In genomic region chr20:4569092-4569491, GRCh38 we compare ENCODE assay signal across 18 cellular contexts.
DNase-seq lines count a peak whose midpoint lies in the region; ATAC-seq, FAIRE-seq and TF ChIP-seq lines count a peak whose summit lies in the region.
"Had no signal": no experiment of that assay in that cellular context is flagged by ENCODE, and none has a peak within 500 bp of the region (broad histone marks: within the 10 kb centered on the region; RNA-seq: fewer than 3 reads in every experiment).

No MANE protein-coding gene starts in this region.

- no peaks in the 10 kb centered on the region for H3K27me3 ChIP-seq in BE2C
- H3K27me3 ChIP-seq in GM06990 (replicated peaks; ENCODE audit: control insufficient read depth, insufficient read depth, low read length) = no peaks in the 10 kb centered on the region; the same call in 1 of the 2 replicates
- peaks cover 25% of the 10 kb centered on the region for H3K27me3 ChIP-seq in OCI-LY3 (ENCODE audit: low read depth, low read length)
- no peaks in the 10 kb centered on the region for H3K27me3 ChIP-seq in pancreas
- H3K27me3 ChIP-seq: ovary had no signal

- H3K4me2 ChIP-seq in OCI-LY3 (ENCODE audit: low read length) = no peak overlapping the region

- H2AFZ ChIP-seq in OCI-LY3 (ENCODE audit: low read depth, low read length) = no peak overlapping the region

- TF ChIP-seq CTCF in BE2C (IDR thresholded peaks at IDR 0.05; ENCODE audit: low read depth, low read length) (peak; percentile 42), GM06990 (IDR thresholded peaks at IDR 0.05; ENCODE audit: insufficient read depth, low read length, poor library complexity, severe bottlenecking) (peak; percentile 35), OCI-LY3 (IDR thresholded peaks at IDR 0.05; ENCODE audit: low read depth, low read length) (peak; percentile 24; the same call in 1 of the 2 replicates), epithelial cell of proximal tubule (conservative IDR thresholded peaks at IDR 0.05; ENCODE audit: low read depth, low read length) (peak; percentile 37), pancreas (IDR thresholded peaks at IDR 0.05) (no peak)

- H3K4me1 ChIP-seq in BE2C = no peaks in the 10 kb centered on the region
- H3K4me1 ChIP-seq in OCI-LY3 (ENCODE audit: low read length) = peaks cover 16% of the 10 kb centered on the region
- H3K4me1 ChIP-seq in pancreas = no peaks in the 10 kb centered on the region
- H3K4me1 ChIP-seq: gastroesophageal sphincter had no signal

- no peak overlapping the region for H3K9ac ChIP-seq in OCI-LY3 (ENCODE audit: low read length)

- no peaks in the 10 kb centered on the region for H3K9me3 ChIP-seq in BE2C
- no peaks in the 10 kb centered on the region for H3K9me3 ChIP-seq in OCI-LY3 (ENCODE audit: insufficient read depth, low read length)
- no peaks in the 10 kb centered on the region for H3K9me3 ChIP-seq in pancreas
- H3K9me3 ChIP-seq: ovary had no signal

- WGBS in pancreas, 2 donors = 58 to 64% methylated on average over 2 of the region's 2 CpGs

- intact Hi-C loops in pancreas (cut with DNase I) = no loop called here

- no peaks in the 10 kb centered on the region for H4K20me1 ChIP-seq in OCI-LY3 (ENCODE audit: insufficient read depth, low read length)

- FAIRE-seq in pancreas (lab: Jason Lieb, UNC) = no peak
- FAIRE-seq: islet of Langerhans had no signal

- H3K4me3 ChIP-seq in BE2C (ENCODE audit: low read depth, low read length) = no peak overlapping the region
- H3K4me3 ChIP-seq in GM06990 (replicated peaks; ENCODE audit: low read depth, low read length) = no peak overlapping the region
- no peak overlapping the region for H3K4me3 ChIP-seq in OCI-LY3 (ENCODE audit: low read length)
- H3K4me3 ChIP-seq in epithelial cell of proximal tubule (ENCODE audit: low read depth, low read length) = no peak overlapping the region
- no peak overlapping the region for H3K4me3 ChIP-seq in pancreas
- H3K4me3 ChIP-seq: dorsolateral prefrontal cortex, gastroesophageal sphincter, ovary had no signal

- no peaks in the 10 kb centered on the region for H3K79me2 ChIP-seq in OCI-LY3 (ENCODE audit: low read length)

- no peak for ATAC-seq in pancreas
- no peak for ATAC-seq in GM21381 (IDR thresholded peaks at IDR 0.05; ENCODE audit: unreplicated experiment)
- ATAC-seq in HG03520 (IDR thresholded peaks at IDR 0.05; ENCODE audit: unreplicated experiment) = no peak
- ATAC-seq: gastroesophageal sphincter had no signal

- no peak overlapping the region for H3K27ac ChIP-seq in OCI-LY3 (ENCODE audit: low read length)
- H3K27ac ChIP-seq in pancreas = no peak overlapping the region
- H3K27ac ChIP-seq: dorsolateral prefrontal cortex, gastroesophageal sphincter, ovary, VCaP had no signal

- no peak for DNase-seq in BE2C
- no peak for DNase-seq in GM06990 (ENCODE audit: extremely low read depth, insufficient read length)
- no peak for DNase-seq in epithelial cell of proximal tubule (ENCODE audit: low read depth)
- DNase-seq in pancreas = no peak
- DNase-seq in nucleus accumbens (lab: John Stamatoyannopoulos, UW) = no peak
- DNase-seq: activated T-cell treated with anti-CD3 and anti-CD28 coated beads, Interleukin-2, amount 50 U/mL, for 1 hour; amygdala; CD4-positive, alpha-beta T cell; dorsolateral prefrontal cortex; NCI-H1436 treated with DMSO at 0.1 percent for 48 hours; ovary; stimulated activated CD4-positive, alpha-beta T cell treated with anti-CD3 and anti-CD28 coated beads, Interleukin-12 subunit alpha, Interleukin-12 subunit beta, amount 100 ng/mL, for 4 hours had no signal

- H3K36me3 ChIP-seq in BE2C (no peaks in the 10 kb centered on the region), GM06990 (ENCODE audit: control insufficient read depth, insufficient read depth, low read length) (no peaks in the 10 kb centered on the region), OCI-LY3 (replicated peaks; ENCODE audit: low read depth, low read length) (no peaks in the 10 kb centered on the region), pancreas (no peaks in the 10 kb centered on the region)
- H3K36me3 ChIP-seq: gastroesophageal sphincter, ovary had no signal

Comparison
In these comparisons a context has a peak if more than half of its experiments do, and no peak if none do; other contexts are left out.
1. CTCF ChIP-seq: peak in BE2C (single experiment), GM06990 (single experiment), OCI-LY3 (single experiment) and epithelial cell of proximal tubule (single experiment); none in pancreas (0 of 4).